Comparison of ENCODE assay signal across 2 cellular contexts in the genomic region with DNA sequence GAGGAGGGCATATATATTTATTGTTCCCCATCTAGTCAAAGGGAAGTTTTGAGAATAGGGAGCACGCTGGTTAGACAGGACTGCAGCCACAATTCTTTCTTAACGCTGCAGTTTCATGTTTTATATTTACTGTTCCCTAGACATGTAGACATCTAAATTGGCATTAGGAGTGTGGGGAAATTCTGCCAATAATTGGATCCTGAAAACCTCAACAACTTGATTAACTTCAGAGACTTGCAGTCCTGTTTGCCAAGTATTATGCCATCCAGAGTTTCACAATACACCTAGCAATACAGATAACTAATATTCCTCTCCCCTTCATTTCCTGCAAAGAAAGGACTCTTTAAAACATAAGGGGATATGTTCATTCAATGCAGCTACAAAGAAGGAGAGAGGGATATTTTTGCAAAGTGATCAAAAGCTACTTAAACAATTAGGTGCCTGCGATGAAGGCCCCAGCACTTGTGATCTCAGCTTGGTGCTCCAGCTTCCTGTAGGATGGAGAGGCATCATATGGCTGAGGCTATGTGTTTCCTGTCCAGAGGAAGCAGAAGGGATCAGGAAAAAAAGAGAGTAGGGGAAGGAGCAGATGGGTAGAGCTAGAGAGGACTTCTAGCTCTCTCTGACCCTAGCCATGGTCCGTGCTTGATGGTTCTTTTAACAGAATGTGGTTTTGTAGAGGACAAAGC.
TF ChIP-seq lines count a peak whose summit lies in the region.

No MANE protein-coding gene starts in this region.

TF ChIP-seq in liver, 16 proteins besides CTCF, POLR2A, EP300 and RAD21 (continued from another document):
- TF ChIP-seq, protein P1, sequence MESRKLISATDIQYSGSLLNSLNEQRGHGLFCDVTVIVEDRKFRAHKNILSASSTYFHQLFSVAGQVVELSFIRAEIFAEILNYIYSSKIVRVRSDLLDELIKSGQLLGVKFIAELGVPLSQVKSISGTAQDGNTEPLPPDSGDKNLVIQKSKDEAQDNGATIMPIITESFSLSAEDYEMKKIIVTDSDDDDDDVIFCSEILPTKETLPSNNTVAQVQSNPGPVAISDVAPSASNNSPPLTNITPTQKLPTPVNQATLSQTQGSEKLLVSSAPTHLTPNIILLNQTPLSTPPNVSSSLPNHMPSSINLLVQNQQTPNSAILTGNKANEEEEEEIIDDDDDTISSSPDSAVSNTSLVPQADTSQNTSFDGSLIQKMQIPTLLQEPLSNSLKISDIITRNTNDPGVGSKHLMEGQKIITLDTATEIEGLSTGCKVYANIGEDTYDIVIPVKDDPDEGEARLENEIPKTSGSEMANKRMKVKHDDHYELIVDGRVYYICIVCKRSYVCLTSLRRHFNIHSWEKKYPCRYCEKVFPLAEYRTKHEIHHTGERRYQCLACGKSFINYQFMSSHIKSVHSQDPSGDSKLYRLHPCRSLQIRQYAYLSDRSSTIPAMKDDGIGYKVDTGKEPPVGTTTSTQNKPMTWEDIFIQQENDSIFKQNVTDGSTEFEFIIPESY (IDR thresholded peaks at IDR 0.05): peak; percentile 77
- peak in 1 of 2 donors; percentile 46 for TF ChIP-seq EGR1 (IDR thresholded peaks at IDR 0.05; ENCODE audit: low read depth in 2 of 2)
- TF ChIP-seq, protein P2, sequence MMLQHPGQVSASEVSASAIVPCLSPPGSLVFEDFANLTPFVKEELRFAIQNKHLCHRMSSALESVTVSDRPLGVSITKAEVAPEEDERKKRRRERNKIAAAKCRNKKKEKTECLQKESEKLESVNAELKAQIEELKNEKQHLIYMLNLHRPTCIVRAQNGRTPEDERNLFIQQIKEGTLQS (IDR thresholded peaks at IDR 0.05): peak; percentile 18
- TF ChIP-seq, protein P3, sequence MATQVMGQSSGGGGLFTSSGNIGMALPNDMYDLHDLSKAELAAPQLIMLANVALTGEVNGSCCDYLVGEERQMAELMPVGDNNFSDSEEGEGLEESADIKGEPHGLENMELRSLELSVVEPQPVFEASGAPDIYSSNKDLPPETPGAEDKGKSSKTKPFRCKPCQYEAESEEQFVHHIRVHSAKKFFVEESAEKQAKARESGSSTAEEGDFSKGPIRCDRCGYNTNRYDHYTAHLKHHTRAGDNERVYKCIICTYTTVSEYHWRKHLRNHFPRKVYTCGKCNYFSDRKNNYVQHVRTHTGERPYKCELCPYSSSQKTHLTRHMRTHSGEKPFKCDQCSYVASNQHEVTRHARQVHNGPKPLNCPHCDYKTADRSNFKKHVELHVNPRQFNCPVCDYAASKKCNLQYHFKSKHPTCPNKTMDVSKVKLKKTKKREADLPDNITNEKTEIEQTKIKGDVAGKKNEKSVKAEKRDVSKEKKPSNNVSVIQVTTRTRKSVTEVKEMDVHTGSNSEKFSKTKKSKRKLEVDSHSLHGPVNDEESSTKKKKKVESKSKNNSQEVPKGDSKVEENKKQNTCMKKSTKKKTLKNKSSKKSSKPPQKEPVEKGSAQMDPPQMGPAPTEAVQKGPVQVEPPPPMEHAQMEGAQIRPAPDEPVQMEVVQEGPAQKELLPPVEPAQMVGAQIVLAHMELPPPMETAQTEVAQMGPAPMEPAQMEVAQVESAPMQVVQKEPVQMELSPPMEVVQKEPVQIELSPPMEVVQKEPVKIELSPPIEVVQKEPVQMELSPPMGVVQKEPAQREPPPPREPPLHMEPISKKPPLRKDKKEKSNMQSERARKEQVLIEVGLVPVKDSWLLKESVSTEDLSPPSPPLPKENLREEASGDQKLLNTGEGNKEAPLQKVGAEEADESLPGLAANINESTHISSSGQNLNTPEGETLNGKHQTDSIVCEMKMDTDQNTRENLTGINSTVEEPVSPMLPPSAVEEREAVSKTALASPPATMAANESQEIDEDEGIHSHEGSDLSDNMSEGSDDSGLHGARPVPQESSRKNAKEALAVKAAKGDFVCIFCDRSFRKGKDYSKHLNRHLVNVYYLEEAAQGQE (IDR thresholded peaks at IDR 0.05): peak; percentile 43
- peak in 1 of 2 donors; percentile 55 for TF ChIP-seq GABPA (IDR thresholded peaks at IDR 0.05 in 1 of 2, conservative IDR thresholded peaks at IDR 0.05 in 1 of 2)
- peak; percentile 46 to 66 for TF ChIP-seq HNF4A (conservative IDR thresholded peaks at IDR 0.05)
- TF ChIP-seq YY1 (IDR thresholded peaks at IDR 0.05): peak; percentile 68
- TF ChIP-seq NR2F2 (IDR thresholded peaks at IDR 0.05): no peak
- TF ChIP-seq TAF1 (conservative IDR thresholded peaks at IDR 0.05): no peak
- TF ChIP-seq FOXA2 (IDR thresholded peaks at IDR 0.05): peak; percentile 39
- TF ChIP-seq, protein P4, sequence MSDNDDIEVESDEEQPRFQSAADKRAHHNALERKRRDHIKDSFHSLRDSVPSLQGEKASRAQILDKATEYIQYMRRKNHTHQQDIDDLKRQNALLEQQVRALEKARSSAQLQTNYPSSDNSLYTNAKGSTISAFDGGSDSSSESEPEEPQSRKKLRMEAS (IDR thresholded peaks at IDR 0.05): peak; percentile 50
- TF ChIP-seq FOXA1 (IDR thresholded peaks at IDR 0.05): peak; percentile 18
- peak; percentile 53 to 62 for TF ChIP-seq JUND (IDR thresholded peaks at IDR 0.05)
- peak; percentile 41 for TF ChIP-seq SP1 (IDR thresholded peaks at IDR 0.05)

TF ChIP-seq in HepG2, 621 proteins besides CTCF, POLR2A, EP300 and RAD21:
- TF ChIP-seq, protein P5, sequence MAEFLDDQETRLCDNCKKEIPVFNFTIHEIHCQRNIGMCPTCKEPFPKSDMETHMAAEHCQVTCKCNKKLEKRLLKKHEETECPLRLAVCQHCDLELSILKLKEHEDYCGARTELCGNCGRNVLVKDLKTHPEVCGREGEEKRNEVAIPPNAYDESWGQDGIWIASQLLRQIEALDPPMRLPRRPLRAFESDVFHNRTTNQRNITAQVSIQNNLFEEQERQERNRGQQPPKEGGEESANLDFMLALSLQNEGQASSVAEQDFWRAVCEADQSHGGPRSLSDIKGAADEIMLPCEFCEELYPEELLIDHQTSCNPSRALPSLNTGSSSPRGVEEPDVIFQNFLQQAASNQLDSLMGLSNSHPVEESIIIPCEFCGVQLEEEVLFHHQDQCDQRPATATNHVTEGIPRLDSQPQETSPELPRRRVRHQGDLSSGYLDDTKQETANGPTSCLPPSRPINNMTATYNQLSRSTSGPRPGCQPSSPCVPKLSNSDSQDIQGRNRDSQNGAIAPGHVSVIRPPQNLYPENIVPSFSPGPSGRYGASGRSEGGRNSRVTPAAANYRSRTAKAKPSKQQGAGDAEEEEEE (CRISPR knock-in tag; IDR thresholded peaks at IDR 0.05; ENCODE audit: borderline replicate concordance): no peak
- TF ChIP-seq MATR3 (CRISPR knock-in tag; IDR thresholded peaks at IDR 0.05) (no peak), RFXANK (CRISPR knock-in tag; IDR thresholded peaks at IDR 0.05) (no peak), ZNF558 (CRISPR knock-in tag; IDR thresholded peaks at IDR 0.05; ENCODE audit: borderline replicate concordance) (no peak), PTBP1 (IDR thresholded peaks at IDR 0.05; ENCODE audit: low read depth, low read length, poor library complexity, severe bottlenecking) (no peak), IKZF1 (IDR thresholded peaks at IDR 0.05) (no peak), SNRNP70 (IDR thresholded peaks at IDR 0.05; ENCODE audit: low read depth, low read length) (no peak), HMG20B (CRISPR knock-in tag; conservative IDR thresholded peaks at IDR 0.05) (no peak), ZEB1 (IDR thresholded peaks at IDR 0.05; ENCODE audit: insufficient replicate concordance, low read depth) (no peak), JDP2 (CRISPR knock-in tag; IDR thresholded peaks at IDR 0.05; ENCODE audit: borderline replicate concordance) (no peak)
